In the genomic region with DNA sequence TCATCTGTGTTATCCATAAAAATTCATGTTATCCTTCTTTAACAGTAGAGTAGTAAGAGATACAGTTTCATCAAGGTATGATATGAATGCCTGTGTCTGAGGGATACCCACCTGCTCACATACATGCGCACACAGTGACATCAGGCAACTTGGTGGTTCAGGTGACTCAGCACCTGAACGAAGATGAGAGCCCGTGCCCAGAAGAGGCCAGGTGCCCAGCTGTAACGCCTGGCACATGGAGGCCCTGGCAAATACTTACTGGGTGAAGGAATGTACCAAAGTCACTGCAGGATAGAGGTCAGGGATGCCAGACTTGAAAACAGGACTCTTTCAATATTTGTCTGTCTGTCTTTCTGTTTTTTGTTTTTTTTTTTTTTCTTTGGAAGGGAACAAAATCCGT, we compare ENCODE assay signal across 9 cellular contexts.
"Had no signal": no experiment of that assay in that cellular context is flagged by ENCODE, and none has a peak within 500 bp of the region (broad histone marks: within the 10 kb centered on the region; RNA-seq: fewer than 3 reads in every experiment).

No MANE protein-coding gene starts in this region.

- H3K36me3 ChIP-seq: tibial nerve had no signal

- H3K4me3 ChIP-seq: tibial nerve had no signal

- ATAC-seq: activated CD4-positive, CD25-positive, alpha-beta regulatory T cell treated with anti-CD3 and anti-CD28 coated beads, Interleukin-2, amount 50 U/mL, for 24 hours; effector memory CD8-positive, alpha-beta T cell had no signal

- H3K9me3 ChIP-seq: tibial nerve had no signal

- H3K27me3 ChIP-seq: tibial nerve had no signal

- DNase-seq: activated effector memory CD4-positive, alpha-beta T cell treated with Interleukin-2 at 50 U/mL for 16 hours; activated T-cell treated with anti-CD3 and anti-CD28 coated beads, Interleukin-2, amount 50 U/mL, for 1 hour; amniotic stem cell; effector memory CD8-positive, alpha-beta T cell; hippocampal formation; kidney glomerular epithelial cell; retina had no signal
